Comparison of ENCODE assay signal across 26 cellular contexts in genomic region chr1:89889336-89889640, GRCh38.
"Had no signal": no experiment of that assay in that cellular context is flagged by ENCODE, and none has a peak within 500 bp of the region (broad histone marks: within the 10 kb centered on the region; RNA-seq: fewer than 3 reads in every experiment).

No MANE protein-coding gene starts in this region.

- ATAC-seq: activated CD4-positive, alpha-beta T cell treated with anti-CD3 and anti-CD28 coated beads for 36 hours; activated naive CD4-positive, alpha-beta T cell treated with anti-CD3 and anti-CD28 coated beads, Interleukin-2, amount 50 U/mL, for 72 hours; activated T-helper 17 cell treated with anti-CD3 and anti-CD28 coated beads, Interleukin-2, amount 50 U/mL, for 72 hours; left lung; natural killer cell had no signal

- H3K36me3 ChIP-seq: adrenal gland, ascending aorta, colonic mucosa, esophagus squamous epithelium, left lung, neutrophil, ovary, prostate gland, thoracic aorta, upper lobe of left lung had no signal

- H3K27me3 ChIP-seq: adrenal gland, ascending aorta, colonic mucosa, esophagus squamous epithelium, hepatocyte, left lung, neutrophil, ovary, upper lobe of left lung had no signal

- DNase-seq: activated B cell treated with CpG ODN at 0.5 μM for 24 hours; activated CD4-positive, alpha-beta T cell treated with anti-CD3 and anti-CD28 coated beads for 36 hours; activated CD4-positive, alpha-beta T cell treated with anti-CD3 and anti-CD28 coated beads, Interleukin-2, amount 50 U/mL, for 4 hours; activated CD8-positive, alpha-beta memory T cell treated with anti-CD3 and anti-CD28 coated beads for 24 hours; activated CD8-positive, alpha-beta memory T cell treated with anti-CD3 and anti-CD28 coated beads, Interleukin-2, amount 50 U/mL, for 4 hours; activated T-cell treated with anti-CD3 and anti-CD28 coated beads, Interleukin-2, amount 50 U/mL, for 24 hours; colonic mucosa; esophagus squamous epithelium; immature natural killer cell; kidney glomerular epithelial cell; natural killer cell; ovary; stimulated activated CD4-positive, alpha-beta T cell treated with anti-CD3 and anti-CD28 coated beads, Interleukin-4, amount 100 ng/mL, for 24 hours; stimulated activated naive CD4-positive, alpha-beta T cell treated with Interleukin-2 at 50 U/mL for 16 hours; upper lobe of left lung had no signal

- H3K4me3 ChIP-seq: adrenal gland, ascending aorta, colonic mucosa, esophagus squamous epithelium, hepatocyte, left lung, lung, ovary, prostate gland, thoracic aorta, upper lobe of left lung had no signal

- H3K4me3 Mint-ChIP-seq: activated B cell treated with CpG ODN at 0.5 μM for 24 hours; activated CD4-positive, alpha-beta T cell treated with anti-CD3 and anti-CD28 coated beads for 36 hours; activated T-cell treated with anti-CD3 and anti-CD28 coated beads, Interleukin-2, amount 50 U/mL, for 24 hours; activated T-helper 17 cell treated with anti-CD3 and anti-CD28 coated beads, Interleukin-2, amount 50 U/mL, for 72 hours; immature natural killer cell; mesothelial cell of epicardium; natural killer cell had no signal

- H3K36me3 Mint-ChIP-seq: immature natural killer cell, mesothelial cell of epicardium, natural killer cell had no signal

- H3K4me1 ChIP-seq: ascending aorta, colonic mucosa, prostate gland had no signal

- H3K4me2 ChIP-seq: hepatocyte had no signal

- H2AFZ ChIP-seq: hepatocyte had no signal

- H3K9me3 ChIP-seq: adrenal gland, ascending aorta, colonic mucosa, esophagus squamous epithelium, left lung, neutrophil, ovary, prostate gland, thoracic aorta, upper lobe of left lung had no signal

- H3K27me3 Mint-ChIP-seq: activated B cell treated with CpG ODN at 0.5 μM for 24 hours; activated CD4-positive, alpha-beta T cell treated with anti-CD3 and anti-CD28 coated beads for 36 hours; activated T-cell treated with anti-CD3 and anti-CD28 coated beads, Interleukin-2, amount 50 U/mL, for 24 hours; activated T-helper 17 cell treated with anti-CD3 and anti-CD28 coated beads, Interleukin-2, amount 50 U/mL, for 72 hours had no signal

- H3K9me3 Mint-ChIP-seq: activated B cell treated with CpG ODN at 0.5 μM for 24 hours; activated naive CD4-positive, alpha-beta T cell treated with anti-CD3 and anti-CD28 coated beads, Interleukin-2, amount 50 U/mL, for 72 hours; activated T-cell treated with anti-CD3 and anti-CD28 coated beads, Interleukin-2, amount 50 U/mL, for 24 hours; activated T-helper 17 cell treated with anti-CD3 and anti-CD28 coated beads, Interleukin-2, amount 50 U/mL, for 72 hours; immature natural killer cell; mesothelial cell of epicardium; natural killer cell had no signal

- H3K27ac ChIP-seq: adrenal gland, ascending aorta, colonic mucosa, hepatocyte, left lung, neutrophil, ovary, prostate gland, thoracic aorta, upper lobe of left lung had no signal

- H3K27ac Mint-ChIP-seq: activated B cell treated with CpG ODN at 0.5 μM for 24 hours; activated CD4-positive, alpha-beta T cell treated with anti-CD3 and anti-CD28 coated beads for 36 hours; activated naive CD4-positive, alpha-beta T cell treated with anti-CD3 and anti-CD28 coated beads, Interleukin-2, amount 50 U/mL, for 72 hours; activated T-cell treated with anti-CD3 and anti-CD28 coated beads, Interleukin-2, amount 50 U/mL, for 24 hours; activated T-helper 17 cell treated with anti-CD3 and anti-CD28 coated beads, Interleukin-2, amount 50 U/mL, for 72 hours; immature natural killer cell; mesothelial cell of epicardium; natural killer cell had no signal
